ENCODE assay signal across 1 cellular context in genomic region chr16:3023669-3024478, GRCh38.
TF ChIP-seq lines count a peak whose summit lies in the region.

A gene with protein sequence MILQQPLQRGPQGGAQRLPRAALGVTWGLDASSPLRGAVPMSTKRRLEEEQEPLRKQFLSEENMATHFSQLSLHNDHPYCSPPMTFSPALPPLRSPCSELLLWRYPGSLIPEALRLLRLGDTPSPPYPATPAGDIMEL (minus strand): TSS chr16:3023942. CDS start chr16:3023941, 1 bp downstream.
Gene THOC6, plus strand, starts transcription at chr16:3024035. Its CDS starts 292 bp downstream, at chr16:3024327.

TF ChIP-seq in HEK293, 187 proteins besides CTCF, POLR2A, EP300 and RAD21 (continued from another document and continues in another):
- peak; percentile 94 for TF ChIP-seq ZNF692 (tag by site-specific recombination; IDR thresholded peaks at IDR 0.05)
- peak; percentile 97 for TF ChIP-seq ZBTB26 (tag by site-specific recombination; optimal IDR thresholded peaks at IDR 0.05)
- peak; percentile 96 for TF ChIP-seq GLIS1 (tag by site-specific recombination; IDR thresholded peaks at IDR 0.05)
- TF ChIP-seq KLF8 (tag by site-specific recombination; IDR thresholded peaks at IDR 0.05): peak; percentile 90
- peak; percentile 86 for TF ChIP-seq ZNF2 (tag by site-specific recombination; IDR thresholded peaks at IDR 0.05)
- TF ChIP-seq KLF10 (tag by site-specific recombination; IDR thresholded peaks at IDR 0.05): peak; percentile 73; the same call in 1 of the 2 replicates
- 0 out of 2 replicates have a peak, but pooled peaks have one; percentile 39 for TF ChIP-seq ZNF391 (tag by site-specific recombination; IDR thresholded peaks at IDR 0.05; ENCODE audit: borderline replicate concordance, low read depth)
- no peak for TF ChIP-seq REPIN1 (tag by site-specific recombination; IDR thresholded peaks at IDR 0.05; ENCODE audit: low read depth)
- TF ChIP-seq KLF16 (tag by site-specific recombination; IDR thresholded peaks at IDR 0.05): peak; percentile 94
- peak; percentile 90 for TF ChIP-seq KLF1 (tag by site-specific recombination; IDR thresholded peaks at IDR 0.05)
- TF ChIP-seq KLF9 (tag by site-specific recombination; IDR thresholded peaks at IDR 0.05; ENCODE audit: low read depth): peak; percentile 96
- TF ChIP-seq ZNF639 (tag by site-specific recombination; IDR thresholded peaks at IDR 0.05): peak; percentile 84
- TF ChIP-seq ZNF600 (tag by site-specific recombination; IDR thresholded peaks at IDR 0.05): peak; percentile 91
- peak; percentile 96 for TF ChIP-seq SP3 (tag by site-specific recombination; IDR thresholded peaks at IDR 0.05)
- TF ChIP-seq ZFP37 (tag by site-specific recombination; IDR thresholded peaks at IDR 0.05): peak; percentile 78; the same call in 1 of the 2 replicates
- TF ChIP-seq ZNF473 (tag by site-specific recombination; IDR thresholded peaks at IDR 0.05): no peak
- no peak for TF ChIP-seq ZNF513 (tag by site-specific recombination; IDR thresholded peaks at IDR 0.05)
- no peak for TF ChIP-seq ZNF169 (tag by site-specific recombination; IDR thresholded peaks at IDR 0.05)
- TF ChIP-seq BCL6B (tag by site-specific recombination; IDR thresholded peaks at IDR 0.05): no peak
- peak; percentile 23; the same call in 1 of the 2 replicates for TF ChIP-seq ZSCAN23 (tag by site-specific recombination; IDR thresholded peaks at IDR 0.05)
- peak; percentile 62 for TF ChIP-seq PRDM4 (tag by site-specific recombination; IDR thresholded peaks at IDR 0.05)
- 0 out of 2 replicates have a peak, but pooled peaks have one; percentile 12 for TF ChIP-seq ZBTB1 (tag by site-specific recombination; IDR thresholded peaks at IDR 0.05)
- 0 out of 2 replicates have a peak, but pooled peaks have one; percentile 33 for TF ChIP-seq GLI4 (tag by site-specific recombination; IDR thresholded peaks at IDR 0.05)
- TF ChIP-seq ZNF670 (tag by site-specific recombination; IDR thresholded peaks at IDR 0.05; ENCODE audit: low read depth): no peak
- no peak for TF ChIP-seq MEIS1 (CRISPR knock-in tag; IDR thresholded peaks at IDR 0.05; ENCODE audit: borderline replicate concordance)
- TF ChIP-seq, protein P1, sequence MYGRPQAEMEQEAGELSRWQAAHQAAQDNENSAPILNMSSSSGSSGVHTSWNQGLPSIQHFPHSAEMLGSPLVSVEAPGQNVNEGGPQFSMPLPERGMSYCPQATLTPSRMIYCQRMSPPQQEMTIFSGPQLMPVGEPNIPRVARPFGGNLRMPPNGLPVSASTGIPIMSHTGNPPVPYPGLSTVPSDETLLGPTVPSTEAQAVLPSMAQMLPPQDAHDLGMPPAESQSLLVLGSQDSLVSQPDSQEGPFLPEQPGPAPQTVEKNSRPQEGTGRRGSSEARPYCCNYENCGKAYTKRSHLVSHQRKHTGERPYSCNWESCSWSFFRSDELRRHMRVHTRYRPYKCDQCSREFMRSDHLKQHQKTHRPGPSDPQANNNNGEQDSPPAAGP (tag by site-specific recombination; IDR thresholded peaks at IDR 0.05): peak; percentile 84
- peak; percentile 65 for TF ChIP-seq PATZ1 (tag by site-specific recombination; IDR thresholded peaks at IDR 0.05)
- peak; percentile 93 for TF ChIP-seq GLIS2 (tag by site-specific recombination; IDR thresholded peaks at IDR 0.05)
- peak; percentile 78 for TF ChIP-seq ZNF629 (tag by site-specific recombination; IDR thresholded peaks at IDR 0.05)
- peak; percentile 82 for TF ChIP-seq ZNF561 (tag by site-specific recombination; IDR thresholded peaks at IDR 0.05; ENCODE audit: borderline replicate concordance)
- no peak for TF ChIP-seq ZNF398 (tag by site-specific recombination; IDR thresholded peaks at IDR 0.05)
- peak; percentile 94 for TF ChIP-seq ZXDB (tag by site-specific recombination; IDR thresholded peaks at IDR 0.05)
- TF ChIP-seq ZSCAN16 (tag by site-specific recombination; IDR thresholded peaks at IDR 0.05): no peak
- 0 out of 2 replicates have a peak, but pooled peaks have one; percentile 20 for TF ChIP-seq ZSCAN5A (tag by site-specific recombination; IDR thresholded peaks at IDR 0.05)
- TF ChIP-seq ZEB2 (tag by site-specific recombination; IDR thresholded peaks at IDR 0.05): peak; percentile 95
- TF ChIP-seq YY2 (tag by site-specific recombination; IDR thresholded peaks at IDR 0.05): peak; percentile 76
- peak; percentile 52; the same call in 1 of the 2 replicates for TF ChIP-seq ZBTB20 (tag by site-specific recombination; IDR thresholded peaks at IDR 0.05)
- TF ChIP-seq ZNF146 (tag by site-specific recombination; IDR thresholded peaks at IDR 0.05): 0 out of 2 replicates have a peak, but pooled peaks have one; percentile 2
- TF ChIP-seq, protein P2, sequence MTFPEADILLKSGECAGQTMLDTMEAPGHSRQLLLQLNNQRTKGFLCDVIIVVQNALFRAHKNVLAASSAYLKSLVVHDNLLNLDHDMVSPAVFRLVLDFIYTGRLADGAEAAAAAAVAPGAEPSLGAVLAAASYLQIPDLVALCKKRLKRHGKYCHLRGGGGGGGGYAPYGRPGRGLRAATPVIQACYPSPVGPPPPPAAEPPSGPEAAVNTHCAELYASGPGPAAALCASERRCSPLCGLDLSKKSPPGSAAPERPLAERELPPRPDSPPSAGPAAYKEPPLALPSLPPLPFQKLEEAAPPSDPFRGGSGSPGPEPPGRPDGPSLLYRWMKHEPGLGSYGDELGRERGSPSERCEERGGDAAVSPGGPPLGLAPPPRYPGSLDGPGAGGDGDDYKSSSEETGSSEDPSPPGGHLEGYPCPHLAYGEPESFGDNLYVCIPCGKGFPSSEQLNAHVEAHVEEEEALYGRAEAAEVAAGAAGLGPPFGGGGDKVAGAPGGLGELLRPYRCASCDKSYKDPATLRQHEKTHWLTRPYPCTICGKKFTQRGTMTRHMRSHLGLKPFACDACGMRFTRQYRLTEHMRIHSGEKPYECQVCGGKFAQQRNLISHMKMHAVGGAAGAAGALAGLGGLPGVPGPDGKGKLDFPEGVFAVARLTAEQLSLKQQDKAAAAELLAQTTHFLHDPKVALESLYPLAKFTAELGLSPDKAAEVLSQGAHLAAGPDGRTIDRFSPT (tag by site-specific recombination; IDR thresholded peaks at IDR 0.05): peak; percentile 65
- no peak for TF ChIP-seq MZF1 (tag by site-specific recombination; IDR thresholded peaks at IDR 0.05; ENCODE audit: borderline replicate concordance)
- TF ChIP-seq ZNF843 (tag by site-specific recombination; IDR thresholded peaks at IDR 0.05): peak; percentile 88
- TF ChIP-seq ZSCAN30 (tag by site-specific recombination; IDR thresholded peaks at IDR 0.05): peak; percentile 40
- peak; percentile 94 for TF ChIP-seq ZBTB17 (tag by site-specific recombination; IDR thresholded peaks at IDR 0.05)
